10 cellular contexts compared by ENCODE assay signal in genomic region chr22:21868651-21869050, GRCh38. TPM values are rescaled to one million over a fixed set of nuclear protein-coding genes. Genes with fewer than 3 reads are reported as not detected.
DNase-seq lines count a peak whose midpoint lies in the region; ATAC-seq, FAIRE-seq and TF ChIP-seq lines count a peak whose summit lies in the region.
"Had no signal": no experiment of that assay in that cellular context is flagged by ENCODE, and none has a peak within 500 bp of the region (broad histone marks: within the 10 kb centered on the region; RNA-seq: fewer than 3 reads in every experiment).

No MANE protein-coding gene starts in this region.

- peak overlapping the region; percentile 96 for H3K4me3 Mint-ChIP-seq in CD8-positive, alpha-beta T cell
- H3K4me3 Mint-ChIP-seq in nephron progenitor cell: peak overlapping the region; percentile 85

- TF ChIP-seq CTCF in CD8-positive, alpha-beta T cell (IDR thresholded peaks at IDR 0.05): no peak
- TF ChIP-seq CTCF in Loucy (conservative IDR thresholded peaks at IDR 0.05; ENCODE audit: low read length): no peak
- no peak for TF ChIP-seq CTCF in GM12878 (IDR thresholded peaks at IDR 0.05 in 2 of 3, conservative IDR thresholded peaks at IDR 0.05 in 1 of 3; ENCODE audit: control insufficient read depth in 2 of 3, extremely low read depth in 1 of 3, insufficient read depth in 1 of 3, low read depth in 3 of 3, low read length in 3 of 3)
- no peak for TF ChIP-seq CTCF in nephron progenitor cell (IDR thresholded peaks at IDR 0.05)
- TF ChIP-seq CTCF in transverse colon (IDR thresholded peaks at IDR 0.05): no peak
- TF ChIP-seq CTCF in adrenal gland (IDR thresholded peaks at IDR 0.05): no peak

- peaks cover 33% of the 10 kb centered on the region for H4K20me1 ChIP-seq in Loucy (ENCODE audit: insufficient read depth, low read length, poor library complexity, severe bottlenecking)
- no peaks in the 10 kb centered on the region; the same call in 1 of the 2 replicates for H4K20me1 ChIP-seq in GM12878 (ENCODE audit: control insufficient read depth, insufficient read depth)

- TF ChIP-seq RAD21 in GM12878 (IDR thresholded peaks at IDR 0.05; ENCODE audit: insufficient read depth, low read depth, low read length): no peak

- DNase-seq in CD8-positive, alpha-beta T cell: no peak
- no peak for DNase-seq in GM12878 (ENCODE audit: low read depth, low spot score)
- DNase-seq in nephron progenitor cell: no peak
- DNase-seq in NCI-H1694 treated with DMSO at 0.1 percent for 48 hours (lab: John Stamatoyannopoulos, UW): no peak
- no peak for DNase-seq in effector memory CD4-positive, alpha-beta T cell
- no peak for DNase-seq in transverse colon
- no peak for DNase-seq in adrenal gland
- DNase-seq: DMS53, Kasumi-1 had no signal

- H3K36me3 ChIP-seq in CD8-positive, alpha-beta T cell (ENCODE audit: insufficient read depth, low read length): no peaks in the 10 kb centered on the region
- no peaks in the 10 kb centered on the region; the same call in 1 of the 2 replicates for H3K36me3 ChIP-seq in Loucy (ENCODE audit: insufficient read depth, low read length)
- H3K36me3 ChIP-seq in GM12878 (ENCODE audit: control insufficient read depth in 2 of 2, insufficient read depth in 2 of 2, low read length in 1 of 2): no peaks in the 10 kb centered on the region
- H3K36me3 ChIP-seq in effector memory CD4-positive, alpha-beta T cell (ENCODE audit: control insufficient read depth, insufficient read depth, low read length): no peaks in the 10 kb centered on the region
- no peaks in the 10 kb centered on the region for H3K36me3 ChIP-seq in transverse colon
- no peaks in the 10 kb centered on the region for H3K36me3 ChIP-seq in adrenal gland (replicated peaks in 1 of 2)

- H3K27me3 ChIP-seq in CD8-positive, alpha-beta T cell (ENCODE audit: insufficient read depth, low read length): no peaks in the 10 kb centered on the region
- H3K27me3 ChIP-seq in Loucy (ENCODE audit: insufficient read depth, low read length, poor library complexity, severe bottlenecking): peaks cover 4% of the 10 kb centered on the region
- H3K27me3 ChIP-seq in GM12878 (replicated peaks in 1 of 2; ENCODE audit: control insufficient read depth in 2 of 2, insufficient read depth in 2 of 2, low read length in 1 of 2): no peaks in the 10 kb centered on the region
- H3K27me3 ChIP-seq in effector memory CD4-positive, alpha-beta T cell (replicated peaks; ENCODE audit: control insufficient read depth, insufficient read depth, low read length, poor library complexity, severe bottlenecking): no peaks in the 10 kb centered on the region
- no peaks in the 10 kb centered on the region for H3K27me3 ChIP-seq in transverse colon
- no peaks in the 10 kb centered on the region for H3K27me3 ChIP-seq in adrenal gland

- 89% methylated on average over 7 of the region's 7 CpGs for WGBS in GM12878 (ENCODE audit: insufficient coverage, insufficient replicate concordance, low lambda C conversion rate, missing lambda C conversion rate)
- 91 to 94% methylated on average over 6 to 7 of the region's 7 CpGs for WGBS in transverse colon (ENCODE audit: low coverage in 1 of 2), 2 donors
- WGBS in adrenal gland, 4 donors: 89 to 97% (median 92%) methylated on average over 7 of the region's 7 CpGs

- no peaks in the 10 kb centered on the region for H3F3A ChIP-seq in Loucy (ENCODE audit: low read depth)

- no peak for FAIRE-seq in GM12878 (lab: Jason Lieb, UNC)

- H3K4me1 Mint-ChIP-seq in CD8-positive, alpha-beta T cell (ENCODE audit: low read depth): peaks cover 44% of the 10 kb centered on the region
- peaks cover 43% of the 10 kb centered on the region for H3K4me1 Mint-ChIP-seq in nephron progenitor cell

- peak overlapping the region; percentile 78 for H3K9ac ChIP-seq in Loucy (ENCODE audit: low read depth, low read length, poor library complexity, severe bottlenecking)
- no peak overlapping the region for H3K9ac ChIP-seq in GM12878 (ENCODE audit: control insufficient read depth, insufficient read depth, low read length)

- intact Hi-C loops in CD8-positive, alpha-beta T cell (cut with DNase I, micrococcal nuclease): loop anchor here (5.0 kb wide), 4 partner anchors 36 to 866 kb away; partner anchors contain the start of genes PPM1F (in 2 of the 2), PPIL2 (in 1 of the 2) and THAP7 (in 1 of the 2)
- intact Hi-C loops in GM12878 (cut with micrococcal nuclease; ENCODE audit: unreplicated experiment): loop anchor here (2.0 to 5.0 kb wide), 3 partner anchors 34 to 69 kb away; no protein-coding TSS in a partner anchor
- intact Hi-C loops in transverse colon (cut with DNase I; ENCODE audit: low total_unique reads): no loop called here
- intact Hi-C loops in adrenal gland (cut with DNase I): loop anchor here in 1 of 2 donors (10.0 kb wide), 2 partner anchors 64 to 66 kb away; no protein-coding TSS in a partner anchor

- H3K27me3 Mint-ChIP-seq in CD8-positive, alpha-beta T cell (ENCODE audit: low read depth): no peaks in the 10 kb centered on the region
- H3K27me3 Mint-ChIP-seq in nephron progenitor cell (ENCODE audit: low read depth, poor library complexity): peaks cover 17% of the 10 kb centered on the region

- peak overlapping the region; percentile 93 for H3K4me3 ChIP-seq in CD8-positive, alpha-beta T cell (ENCODE audit: low read depth, low read length)
- H3K4me3 ChIP-seq in Loucy (ENCODE audit: low read length, poor library complexity, severe bottlenecking) (peak overlapping the region; percentile 86), GM12878 (no peak overlapping the region), transverse colon (no peak overlapping the region), adrenal gland (no peak overlapping the region)
- H3K4me3 ChIP-seq in effector memory CD4-positive, alpha-beta T cell (ENCODE audit: insufficient read depth, low read depth, low read length, poor library complexity, severe bottlenecking): no peak overlapping the region

- no peak overlapping the region for H3K27ac ChIP-seq in CD8-positive, alpha-beta T cell (ENCODE audit: low read depth, low read length)
- no peak overlapping the region; the same call in 1 of the 2 replicates for H3K27ac ChIP-seq in GM12878 (ENCODE audit: control insufficient read depth, insufficient read depth)
- no peak overlapping the region for H3K27ac ChIP-seq in effector memory CD4-positive, alpha-beta T cell (ENCODE audit: insufficient read depth, low read length, poor library complexity, severe bottlenecking)
- peak overlapping the region in 1 of 4 donors; percentile 88 for H3K27ac ChIP-seq in transverse colon
- H3K27ac ChIP-seq in adrenal gland: no peak overlapping the region

- no peak for ATAC-seq in CD8-positive, alpha-beta T cell
- ATAC-seq in GM12878: no peak

- peaks cover 10% of the 10 kb centered on the region for H3K36me3 Mint-ChIP-seq in CD8-positive, alpha-beta T cell
- H3K36me3 Mint-ChIP-seq in nephron progenitor cell (ENCODE audit: low read depth): peaks cover 21% of the 10 kb centered on the region

- H3K4me2 ChIP-seq in Loucy (ENCODE audit: low read depth, low read length, poor library complexity, severe bottlenecking): peak overlapping the region; percentile 90
- no peak overlapping the region for H3K4me2 ChIP-seq in GM12878 (ENCODE audit: control insufficient read depth, insufficient read depth)

- H3K27ac Mint-ChIP-seq in CD8-positive, alpha-beta T cell: peak overlapping the region; percentile 97
- H3K27ac Mint-ChIP-seq in nephron progenitor cell: no peak overlapping the region

- POLR2A ChIA-PET in CD8-positive, alpha-beta T cell (lab: Charles Lee): no interaction called here
- POLR2A ChIA-PET in GM12878 (lab: Charles Lee): no interaction called here

- H3K79me2 ChIP-seq in Loucy (ENCODE audit: insufficient read depth, low read length) (peaks cover 43% of the 10 kb centered on the region), GM12878 (ENCODE audit: control insufficient read depth, insufficient read depth, low read length) (peaks cover 38% of the 10 kb centered on the region)

- H3K4me1 ChIP-seq in CD8-positive, alpha-beta T cell (ENCODE audit: insufficient read depth, low read length): peaks cover 32% of the 10 kb centered on the region
- H3K4me1 ChIP-seq in Loucy (ENCODE audit: insufficient read depth, low read length, poor library complexity, severe bottlenecking): peaks cover 27% of the 10 kb centered on the region
- H3K4me1 ChIP-seq in GM12878 (ENCODE audit: control insufficient read depth, insufficient read depth, low read length): peaks cover 12% of the 10 kb centered on the region
- H3K4me1 ChIP-seq in effector memory CD4-positive, alpha-beta T cell (ENCODE audit: control insufficient read depth, insufficient read depth, low read length, poor library complexity, severe bottlenecking): peaks cover 10% of the 10 kb centered on the region
- H3K4me1 ChIP-seq in transverse colon: peaks cover 4 to 34% (median 23%) of the 10 kb centered on the region in 4 donors
- H3K4me1 ChIP-seq in adrenal gland (replicated peaks in 1 of 2): peaks cover 0 to 37% of the 10 kb centered on the region in 2 donors

- TF ChIP-seq EP300 in GM12878 (IDR thresholded peaks at IDR 0.05; ENCODE audit: borderline replicate concordance in 1 of 2, control insufficient read depth in 1 of 2, low read depth in 2 of 2, low read length in 2 of 2): no peak
- TF ChIP-seq EP300 in transverse colon (IDR thresholded peaks at IDR 0.05; ENCODE audit: low read depth): no peak

- SMC1A ChIA-PET in GM12878 (lab: Charles Lee; ENCODE audit: uncharacterized antibody, unreplicated experiment): interaction anchor here (0.9 to 2.6 kb wide), 3 partner anchors 11 to 109 kb away, joined by 3 to 9 read pairs (median 9); no protein-coding TSS in a partner anchor

- in situ Hi-C loops in GM12878 (cut with MboI): no loop called here
- in situ Hi-C loops in transverse colon (cut with MboI; ENCODE audit: low pct_ligation_motif_present in 1 of 4, low pct_unique_long_range_greater_than_20kb in 1 of 4, low sequenced_read_pairs in 3 of 4): no loop called here

- TF ChIP-seq POLR2A in GM12878 (IDR thresholded peaks at IDR 0.05; ENCODE audit: low read depth, low read length) (no peak), transverse colon (IDR thresholded peaks at IDR 0.05) (no peak), adrenal gland (IDR thresholded peaks at IDR 0.05) (no peak)

- CTCF ChIA-PET in CD8-positive, alpha-beta T cell (lab: Charles Lee): no interaction called here
- CTCF ChIA-PET in GM12878 (lab: Yijun Ruan, JAX): interaction anchor here (1.1 kb wide), 1 partner anchor 104 kb away, joined by 3 read pairs; no protein-coding TSS in a partner anchor

- H3K9me3 ChIP-seq in CD8-positive, alpha-beta T cell (ENCODE audit: low read length): no peaks in the 10 kb centered on the region
- no peaks in the 10 kb centered on the region for H3K9me3 ChIP-seq in Loucy (ENCODE audit: insufficient read depth, low read depth, low read length)
- peaks cover 3% of the 10 kb centered on the region for H3K9me3 ChIP-seq in GM12878 (replicated peaks; ENCODE audit: control insufficient read depth, insufficient read depth, low read length)
- no peaks in the 10 kb centered on the region for H3K9me3 ChIP-seq in effector memory CD4-positive, alpha-beta T cell (ENCODE audit: control insufficient read depth, low read length)
- no peaks in the 10 kb centered on the region for H3K9me3 ChIP-seq in transverse colon
- no peaks in the 10 kb centered on the region for H3K9me3 ChIP-seq in adrenal gland (replicated peaks in 1 of 3)

- H2AFZ ChIP-seq in Loucy (ENCODE audit: low read length) (no peak overlapping the region), GM12878 (ENCODE audit: control insufficient read depth, low read depth, low read length) (no peak overlapping the region)

- BruUV-seq in GM12878 (replicated peaks; lab: Mats Ljungman, UMichigan): no TSS peak

- no peaks in the 10 kb centered on the region for H3K9me3 Mint-ChIP-seq in CD8-positive, alpha-beta T cell
- H3K9me3 Mint-ChIP-seq in nephron progenitor cell: peaks cover 8% of the 10 kb centered on the region

- RAD21 ChIA-PET in GM12878 (lab: Charles Lee; ENCODE audit: unreplicated experiment): no interaction called here

- no peaks in the 10 kb centered on the region for H3K9me2 ChIP-seq in Loucy (replicated peaks; ENCODE audit: low read depth, low read length)

RNA-seq across cellular contexts. Expression of gene MAPK1, which starts 1.2 kb away (rescaled TPM):
- total RNA-seq in CD8-positive, alpha-beta T cell: 10 to 100 TPM; 34.0 to 39.2 TPM
- 74.3 and 78.3 TPM in 2 replicates for total RNA-seq in GM12878 (2013; cell fraction: nucleolus; rRNA removed)
- total RNA-seq in GM12878 (2014; rRNA removed): 41.5 and 51.6 TPM in 2 replicates
- 53.3 and 63.6 TPM in 2 replicates for total RNA-seq in GM12878 (2014; rRNA removed; fragmentation: Illumina TruSeq; extraction: Trizol)
- 102 and 105 TPM in 2 replicates for total RNA-seq in GM12878 (2021)
- polyA plus RNA-seq in GM12878 (2011; ENCODE audit: low read depth): 21.8 TPM
- polyA plus RNA-seq in GM12878 (2011; rRNA removed): 118 and 123 TPM in 2 replicates
- 47.2 and 49.6 TPM in 2 replicates for polyA plus RNA-seq in GM12878 (2011; cell fraction: cytosol; rRNA removed)
- polyA plus RNA-seq in GM12878 (2011; cell fraction: nucleus; rRNA removed): 34.8 and 46.6 TPM in 2 replicates
- 25.6 and 37.4 TPM in 2 replicates for polyA plus RNA-seq in GM12878 (2012)
- polyA plus RNA-seq in GM12878 (2014; fragmentation: Illumina TruSeq; extraction: Trizol): 75.7 and 87.7 TPM in 2 replicates
- polyA plus RNA-seq in GM12878 (2014; fragmentation: Nextera tagmentation; extraction: Ambion mirVana): 10 to 100 TPM; 12.1 to 19.3 TPM
- 53.2 and 58.6 TPM in 2 replicates for polyA plus RNA-seq in GM12878 (2014; rRNA removed)
- polyA plus RNA-seq in GM12878 (2016; fragmentation: Nextera tagmentation; extraction: Ambion mirVana): 10 to 100 TPM in 1 of 2 experiments, 1 to 10 TPM in 1; 7.0 to 87.6 TPM
- 47.8 and 94.9 TPM in 2 replicates for polyA minus RNA-seq in GM12878 (2011; rRNA and poly(A)+ RNA removed)
- 17.0 and 27.3 TPM in 2 replicates for polyA minus RNA-seq in GM12878 (2011; cell fraction: cytosol; rRNA and poly(A)+ RNA removed)
- polyA minus RNA-seq in GM12878 (2011; cell fraction: nucleus; rRNA and poly(A)+ RNA removed): 10.4 and 15.2 TPM in 2 replicates
- 100 to 1,000 TPM in 1 of 4 donors, 10 to 100 TPM in 3; 37.1 to 303 (median 57.0) TPM for total RNA-seq in transverse colon
- total RNA-seq in adrenal gland: 100 to 1,000 TPM in 4 of 8 donors, 10 to 100 TPM in 4; 63.3 to 201 (median 107) TPM
- 100 to 1,000 TPM in 1 of 3 donors, 10 to 100 TPM in 1, 1 to 10 TPM in 1; 9.6 to 142 (median 10.3) TPM for polyA plus RNA-seq in adrenal gland

Comparison
In these comparisons a context has a peak if more than half of its experiments do, and no peak if none do; other contexts are left out.
1. H3K4me3 ChIP-seq: peak in CD8-positive, alpha-beta T cell (single experiment) and Loucy (single experiment); none in GM12878 (single experiment), effector memory CD4-positive, alpha-beta T cell (single experiment), transverse colon (0 of 4) and adrenal gland (0 of 4).